Comparison of ENCODE assay signal across 8 cellular contexts in genomic region chr22:21567456-21568206, GRCh38.
DNase-seq lines count a peak whose midpoint lies in the region; ATAC-seq and TF ChIP-seq lines count a peak whose summit lies in the region.

Gene UBE2L3 (plus strand): TSS chr22:21567714. CDS start chr22:21567745, 31 bp downstream.

- DNase-seq in GF-D8 (lab: John Stamatoyannopoulos, UW): peak; percentile 48
- peak; percentile 58 to 83 for DNase-seq in NCI-H446 (lab: John Stamatoyannopoulos, UW)
- peak; percentile 90 for DNase-seq in activated CD4-positive, alpha-beta T cell treated with anti-CD3 and anti-CD28 coated beads for 48 hours
- peak; percentile 79 for DNase-seq in choroid plexus epithelial cell (ENCODE audit: low read depth)
- peak; percentile 49 for DNase-seq in kidney glomerular epithelial cell (lab: John Stamatoyannopoulos, UW)
- DNase-seq in stimulated activated CD4-positive, alpha-beta T cell treated with anti-CD3 and anti-CD28 coated beads, Interleukin-15, amount 100 ng/mL, for 24 hours: peak; percentile 91

- H3K4me3 ChIP-seq in choroid plexus epithelial cell (ENCODE audit: low read depth, low read length): peak within 1 kb of the TSS; percentile 90

- no peak for TF ChIP-seq CTCF in choroid plexus epithelial cell (conservative IDR thresholded peaks at IDR 0.05; ENCODE audit: low read depth, low read length)

- ATAC-seq in HG02763 (IDR thresholded peaks at IDR 0.05; ENCODE audit: unreplicated experiment) (peak; percentile 60), GM21529 (IDR thresholded peaks at IDR 0.05; ENCODE audit: unreplicated experiment) (no peak)
